Comparison of ENCODE assay signal across 14 cellular contexts in genomic region chr21:33686386-33686785, GRCh38. TPM values are rescaled to one million over a fixed set of nuclear protein-coding genes. Genes with fewer than 3 reads are reported as not detected.
DNase-seq lines count a peak whose midpoint lies in the region; ATAC-seq and TF ChIP-seq lines count a peak whose summit lies in the region.
"Had no signal": no experiment of that assay in that cellular context is flagged by ENCODE, and none has a peak within 500 bp of the region (broad histone marks: within the 10 kb centered on the region; RNA-seq: fewer than 3 reads in every experiment).

No MANE protein-coding gene starts in this region.

- H3K27me3 ChIP-seq in right atrium auricular region (no peaks in the 10 kb centered on the region), OCI-LY3 (ENCODE audit: low read depth, low read length) (no peaks in the 10 kb centered on the region), iPS-18a (ENCODE audit: control insufficient read depth, insufficient read depth, low read length) (no peaks in the 10 kb centered on the region), esophagus muscularis mucosa (no peaks in the 10 kb centered on the region)

- H3K4me3 ChIP-seq in right atrium auricular region (no peak overlapping the region), OCI-LY3 (ENCODE audit: low read length) (peak overlapping the region; percentile 24; the same call in 1 of the 2 replicates), iPS-18a (ENCODE audit: low read length) (peak overlapping the region; percentile 56), esophagus muscularis mucosa (no peak overlapping the region)

- H3K9me3 ChIP-seq in right atrium auricular region (no peaks in the 10 kb centered on the region), OCI-LY3 (ENCODE audit: insufficient read depth, low read length) (no peaks in the 10 kb centered on the region), iPS-18a (ENCODE audit: control insufficient read depth, low read depth, low read length) (no peaks in the 10 kb centered on the region), esophagus muscularis mucosa (no peaks in the 10 kb centered on the region)

- 81% methylated on average over 3 of the region's 3 CpGs for WGBS in esophagus muscularis mucosa

- peak overlapping the region; percentile 71 for H3K27ac Mint-ChIP-seq in type B pancreatic cell
- H3K27ac Mint-ChIP-seq: activated CD4-positive, alpha-beta T cell treated with anti-CD3 and anti-CD28 coated beads, Interleukin-2, amount 10 ng/mL, durations not matched to agents 24 days and 14 days; T-helper 17 cell had no signal

- H3K36me3 ChIP-seq in right atrium auricular region (no peaks in the 10 kb centered on the region), OCI-LY3 (replicated peaks; ENCODE audit: low read depth, low read length) (no peaks in the 10 kb centered on the region), iPS-18a (ENCODE audit: control insufficient read depth, low read depth, low read length) (no peaks in the 10 kb centered on the region), esophagus muscularis mucosa (no peaks in the 10 kb centered on the region)

- H3K27ac ChIP-seq in right atrium auricular region, result peak overlapping the region; percentile 59 to 79
- no peak overlapping the region for H3K27ac ChIP-seq in OCI-LY3 (ENCODE audit: low read length)
- peak overlapping the region; percentile 26 for H3K27ac ChIP-seq in iPS-18a (ENCODE audit: low read length)
- no peak overlapping the region for H3K27ac ChIP-seq in esophagus muscularis mucosa (replicated peaks in 1 of 4)

- no peak for TF ChIP-seq CTCF in right atrium auricular region (IDR thresholded peaks at IDR 0.05)
- no peak for TF ChIP-seq CTCF in OCI-LY3 (IDR thresholded peaks at IDR 0.05; ENCODE audit: low read depth, low read length)
- no peak for TF ChIP-seq CTCF in type B pancreatic cell (conservative IDR thresholded peaks at IDR 0.05)
- TF ChIP-seq CTCF in esophagus muscularis mucosa (IDR thresholded peaks at IDR 0.05), result no peak

- H2AFZ ChIP-seq in OCI-LY3 (ENCODE audit: low read depth, low read length), result no peak overlapping the region

- DNase-seq in right atrium auricular region (ENCODE audit: low spot score) (no peak), left cardiac atrium (no peak), type B pancreatic cell (ENCODE audit: extremely low spot score, unreplicated experiment) (no peak), NCI-H524 (lab: John Stamatoyannopoulos, UW) (no peak), esophagus muscularis mucosa (ENCODE audit: extremely low spot score) (no peak), NCI-H226 (no peak)
- DNase-seq: activated CD4-positive, alpha-beta T cell treated with anti-CD3 and anti-CD28 coated beads, Interleukin-2, amount 10 ng/mL, durations not matched to agents 24 days and 14 days; DMS 273 treated with DMSO at 0.1 percent for 48 hours; KBM-7; NCI-H1930; stimulated activated CD4-positive, alpha-beta T cell treated with anti-CD3 and anti-CD28 coated beads, Interleukin-4, amount 100 ng/mL, for 1 hour; T-helper 17 cell had no signal

- no peaks in the 10 kb centered on the region for H3K79me2 ChIP-seq in OCI-LY3 (ENCODE audit: low read length)

- no peaks in the 10 kb centered on the region for H3K27me3 Mint-ChIP-seq in type B pancreatic cell

- H4K20me1 ChIP-seq in OCI-LY3 (ENCODE audit: insufficient read depth, low read length), result no peaks in the 10 kb centered on the region

- H3K4me1 ChIP-seq in right atrium auricular region (peaks cover 0 to 77% of the 10 kb centered on the region in 2 donors), OCI-LY3 (ENCODE audit: low read length) (peaks cover 26% of the 10 kb centered on the region), iPS-18a (ENCODE audit: control insufficient read depth, low read depth, low read length) (peaks cover 61% of the 10 kb centered on the region), esophagus muscularis mucosa (peaks cover 52 to 63% (median 56%) of the 10 kb centered on the region in 4 donors)

- peak overlapping the region; percentile 62 for H3K4me2 ChIP-seq in OCI-LY3 (ENCODE audit: low read length)

- H3K9me3 Mint-ChIP-seq in type B pancreatic cell, result no peaks in the 10 kb centered on the region
- H3K9me3 Mint-ChIP-seq: activated CD4-positive, alpha-beta T cell treated with anti-CD3 and anti-CD28 coated beads, Interleukin-2, amount 10 ng/mL, durations not matched to agents 24 days and 14 days had no signal

- no peak overlapping the region for H3K9ac ChIP-seq in OCI-LY3 (ENCODE audit: low read length)
- H3K9ac ChIP-seq in iPS-18a (ENCODE audit: low read length), result no peak overlapping the region

- no peak for TF ChIP-seq EP300 in esophagus muscularis mucosa (IDR thresholded peaks at IDR 0.05)

- no peak for TF ChIP-seq POLR2A in esophagus muscularis mucosa (IDR thresholded peaks at IDR 0.05; ENCODE audit: low read depth)

- peaks cover 6% of the 10 kb centered on the region for H3K36me3 Mint-ChIP-seq in type B pancreatic cell

- H3K4me1 Mint-ChIP-seq in type B pancreatic cell (ENCODE audit: unreplicated experiment), result peaks cover 58% of the 10 kb centered on the region
- H3K4me1 Mint-ChIP-seq: activated CD4-positive, alpha-beta T cell treated with anti-CD3 and anti-CD28 coated beads, Interleukin-2, amount 10 ng/mL, durations not matched to agents 24 days and 14 days; T-helper 17 cell had no signal

- ATAC-seq in left cardiac atrium, result no peak
- ATAC-seq: T-helper 17 cell had no signal

- H3K4me3 Mint-ChIP-seq in type B pancreatic cell, result peak overlapping the region; percentile 39
- H3K4me3 Mint-ChIP-seq: activated CD4-positive, alpha-beta T cell treated with anti-CD3 and anti-CD28 coated beads, Interleukin-2, amount 10 ng/mL, durations not matched to agents 24 days and 14 days; T-helper 17 cell had no signal

- intact Hi-C loops in left cardiac atrium (cut with DNase I), result no loop called here
- intact Hi-C loops in esophagus muscularis mucosa (cut with DNase I), result no loop called here

RNA-seq across cellular contexts. Expression of gene ITSN1, which starts 44.1 kb away (rescaled TPM):
- total RNA-seq in right atrium auricular region (10 to 100 TPM; 49.9 to 54.9 TPM), left cardiac atrium (10 to 100 TPM; 59.2 to 75.3 TPM), type B pancreatic cell (ENCODE audit: low replicate concordance) (44.7 and 89.1 TPM in 2 replicates), esophagus muscularis mucosa (10 to 100 TPM; 31.1 to 42.5 (median 35.9) TPM)

RNA-seq across cellular contexts. Expression of gene CRYZL1, which starts 44.8 kb away (rescaled TPM):
- 10 to 100 TPM; 19.0 to 27.5 TPM for total RNA-seq in right atrium auricular region
- 10 to 100 TPM; 21.6 to 30.6 TPM for total RNA-seq in left cardiac atrium
- 36.8 and 50.4 TPM in 2 replicates for total RNA-seq in type B pancreatic cell (ENCODE audit: low replicate concordance)
- 10 to 100 TPM; 26.8 to 40.3 (median 32.4) TPM for total RNA-seq in esophagus muscularis mucosa

Comparison
In these comparisons a context has a peak if more than half of its experiments do, and no peak if none do; other contexts are left out.
1. H3K27ac ChIP-seq: peak in right atrium auricular region (2 of 2) and iPS-18a (single experiment); none in OCI-LY3 (single experiment) and esophagus muscularis mucosa (0 of 4).
2. H3K4me3 ChIP-seq: peak in OCI-LY3 (single experiment) and iPS-18a (single experiment); none in right atrium auricular region (0 of 2) and esophagus muscularis mucosa (0 of 4).